27 cellular contexts compared by ENCODE assay signal in the genomic region with DNA sequence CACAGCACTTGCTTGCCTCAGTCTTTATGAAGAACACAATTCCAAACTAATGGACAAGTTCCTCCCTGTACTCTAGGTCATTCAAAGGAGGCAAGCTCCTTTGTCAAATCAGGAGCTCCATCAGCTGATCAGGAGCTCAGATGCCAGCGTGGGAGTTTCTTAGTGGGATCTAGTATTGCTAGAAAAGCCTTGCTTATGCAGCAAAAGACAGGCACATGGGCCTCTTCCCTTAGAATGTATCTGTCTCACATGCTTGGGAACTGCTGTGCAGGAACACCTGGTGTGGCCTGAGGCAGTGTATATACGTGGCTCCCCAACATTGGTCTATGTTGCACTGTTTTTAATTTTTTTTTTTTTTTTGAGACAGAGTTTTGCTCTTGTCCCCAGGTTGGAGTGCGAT. TPM values are rescaled to one million over a fixed set of nuclear protein-coding genes. Genes with fewer than 3 reads are reported as not detected.
"Had no signal": no experiment of that assay in that cellular context is flagged by ENCODE, and none has a peak within 500 bp of the region (broad histone marks: within the 10 kb centered on the region; RNA-seq: fewer than 3 reads in every experiment).

No MANE protein-coding gene starts in this region.

- H3K9me3 ChIP-seq: esophagus muscularis mucosa, gastrocnemius medialis, right atrium auricular region, suprapubic skin, thyroid gland, upper lobe of left lung, uterus had no signal

- H3K4me3 ChIP-seq: esophagus muscularis mucosa, gastrocnemius medialis, lung, right atrium auricular region, suprapubic skin, thyroid gland, upper lobe of left lung, uterus had no signal

- H3K4me3 Mint-ChIP-seq: dendritic cell treated with granulocyte-macrophage colony-stimulating factor and Interleukin-4, amounts not matched to agents 40 ng/mL and 50 ng/mL, for 4 days; effector memory CD8-positive, alpha-beta T cell; immature natural killer cell had no signal

- ATAC-seq: effector memory CD8-positive, alpha-beta T cell; gastrocnemius medialis; left cardiac atrium; left ventricle myocardium superior had no signal

- FAIRE-seq: colon, kidney, small intestine had no signal

- H3K36me3 ChIP-seq: esophagus muscularis mucosa, gastrocnemius medialis, right atrium auricular region, suprapubic skin, thyroid gland, upper lobe of left lung, uterus had no signal

- H3K27ac ChIP-seq: epithelial cell of prostate, esophagus muscularis mucosa, gastrocnemius medialis, right atrium auricular region, suprapubic skin, thyroid gland, upper lobe of left lung, uterus had no signal

- H3K27me3 ChIP-seq: esophagus muscularis mucosa, gastrocnemius medialis, right atrium auricular region, suprapubic skin, thyroid gland, upper lobe of left lung, uterus had no signal

- H3K9me3 Mint-ChIP-seq: dendritic cell treated with granulocyte-macrophage colony-stimulating factor and Interleukin-4, amounts not matched to agents 40 ng/mL and 50 ng/mL, for 4 days; effector memory CD8-positive, alpha-beta T cell; immature natural killer cell had no signal

- DNase-seq: effector memory CD8-positive, alpha-beta T cell; gastrocnemius medialis; glutamatergic neuron; immature natural killer cell; kidney; left cardiac atrium; left ventricle myocardium superior; mesenchymal stem cell; midbrain; posterior cingulate gyrus; small intestine; stimulated activated CD4-positive, alpha-beta T cell treated with anti-CD3 and anti-CD28 coated beads, Interleukin-12 subunit alpha, Interleukin-12 subunit beta, amount 100 ng/mL, for 4 hours; stimulated activated naive CD4-positive, alpha-beta T cell; thyroid gland; upper lobe of left lung; uterus had no signal

- H3K27ac Mint-ChIP-seq: dendritic cell treated with granulocyte-macrophage colony-stimulating factor and Interleukin-4, amounts not matched to agents 40 ng/mL and 50 ng/mL, for 4 days; effector memory CD8-positive, alpha-beta T cell had no signal

- H3K4me1 ChIP-seq: gastrocnemius medialis, suprapubic skin, thyroid gland, upper lobe of left lung, uterus had no signal

- H3K27me3 Mint-ChIP-seq: dendritic cell treated with granulocyte-macrophage colony-stimulating factor and Interleukin-4, amounts not matched to agents 40 ng/mL and 50 ng/mL, for 4 days; effector memory CD8-positive, alpha-beta T cell had no signal

RNA-seq across cellular contexts. Expression of gene HAVCR1, which starts 21.4 kb away (rescaled TPM):
- total RNA-seq: fibroblast of villous mesenchyme, gastrocnemius medialis, osteocyte, pulmonary artery endothelial cell, right atrium auricular region, suprapubic skin had no signal
- polyA plus RNA-seq: neural cell had no signal

RNA-seq across cellular contexts. Expression of gene HAVCR2, which starts 28.6 kb away (rescaled TPM):
- total RNA-seq: fibroblast of villous mesenchyme had no signal
